Comparison of ENCODE assay signal across 7 cellular contexts in the genomic region with DNA sequence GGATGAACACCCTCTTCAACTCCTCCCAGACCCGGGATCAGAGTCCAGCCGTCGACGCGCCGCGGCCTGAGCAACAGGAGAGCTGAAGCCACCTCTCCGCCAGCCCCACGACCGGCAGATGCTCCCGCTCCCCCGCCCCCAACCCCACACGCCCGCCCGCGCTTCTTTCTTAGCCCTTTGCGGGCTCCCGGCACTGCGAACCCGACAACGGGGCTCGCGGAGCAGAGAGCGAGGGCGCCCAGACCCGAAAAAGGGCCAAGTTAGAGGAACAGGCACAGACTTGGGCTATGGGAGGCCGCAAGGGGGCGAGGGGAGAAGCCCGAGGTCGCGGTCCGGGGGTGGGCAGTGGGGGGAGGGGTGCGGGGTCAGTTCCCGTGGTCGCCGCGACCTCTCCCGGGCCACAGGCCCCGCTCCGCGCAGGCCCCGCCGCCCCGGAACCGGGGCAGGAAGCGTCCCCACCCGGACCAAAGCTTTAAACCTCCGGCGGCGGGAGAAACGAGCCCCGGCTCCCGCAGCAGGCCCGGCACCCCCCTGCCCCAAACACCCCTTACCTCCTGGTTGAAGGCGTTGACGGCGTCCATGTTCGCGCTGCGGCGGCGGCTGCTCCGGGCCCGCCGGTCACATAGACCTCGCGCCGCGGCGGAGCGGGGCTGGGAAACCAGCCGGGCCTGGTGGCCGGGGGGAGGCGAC. TPM values are rescaled to one million over a fixed set of nuclear protein-coding genes. Genes with fewer than 3 reads are reported as not detected.
DNase-seq lines count a peak whose midpoint lies in the region; ATAC-seq and TF ChIP-seq lines count a peak whose summit lies in the region.

No MANE protein-coding gene starts in this region.

- DNase-seq in NCI-H526 (lab: John Stamatoyannopoulos, UW), result peak; percentile 9 to 57
- no peak for DNase-seq in activated T-cell treated with anti-CD3 and anti-CD28 coated beads, Interleukin-2, amount 50 U/mL, for 24 hours
- no peak for DNase-seq in esophagus muscularis mucosa (ENCODE audit: extremely low spot score)
- DNase-seq in natural killer cell, result peak; percentile 51
- peak; percentile 79 to 85 for DNase-seq in suprapubic skin (ENCODE audit: low spot score in 2 of 2)

- intact Hi-C loops in esophagus muscularis mucosa (cut with DNase I), result loop anchor here (5.0 kb wide), 1 partner anchor 526 kb away; no protein-coding TSS in a partner anchor
- intact Hi-C loops in natural killer cell (cut with micrococcal nuclease), result loop anchor here (1.0 to 5.0 kb wide), 2 partner anchors 72 to 881 kb away; partner anchors contain the start of genes CFAP298 and SOD1

- no peak overlapping the region for H3K4me3 Mint-ChIP-seq in activated T-cell treated with anti-CD3 and anti-CD28 coated beads, Interleukin-2, amount 50 U/mL, for 24 hours
- H3K4me3 Mint-ChIP-seq in natural killer cell, result peak overlapping the region; percentile 84

- TF ChIP-seq POLR2A in esophagus muscularis mucosa (IDR thresholded peaks at IDR 0.05; ENCODE audit: low read depth) (no peak), suprapubic skin (IDR thresholded peaks at IDR 0.05) (no peak)

- H3K27ac ChIP-seq in esophagus muscularis mucosa (replicated peaks in 1 of 4), result peak overlapping the region; percentile 90 to 99 (median 97)
- peak overlapping the region; percentile 99 for H3K27ac ChIP-seq in suprapubic skin

- peak in 1 of 3 experiments; percentile 6 for TF ChIP-seq CTCF in esophagus muscularis mucosa (IDR thresholded peaks at IDR 0.05)
- no peak for TF ChIP-seq CTCF in natural killer cell (IDR thresholded peaks at IDR 0.05)
- TF ChIP-seq CTCF in suprapubic skin (IDR thresholded peaks at IDR 0.05), result no peak

- no peak for TF ChIP-seq EP300 in esophagus muscularis mucosa (IDR thresholded peaks at IDR 0.05)
- TF ChIP-seq EP300 in suprapubic skin (IDR thresholded peaks at IDR 0.05), result no peak

- no peaks in the 10 kb centered on the region for H3K27me3 Mint-ChIP-seq in activated T-cell treated with anti-CD3 and anti-CD28 coated beads, Interleukin-2, amount 50 U/mL, for 24 hours
- H3K27me3 Mint-ChIP-seq in natural killer cell (ENCODE audit: low read depth in 2 of 2), result no peaks in the 10 kb centered on the region

- H3K4me3 ChIP-seq in esophagus muscularis mucosa, result peak overlapping the region; percentile 70 to 99 (median 93)
- H3K4me3 ChIP-seq in suprapubic skin, result peak overlapping the region; percentile 100

- WGBS in esophagus muscularis mucosa, result 2% methylated on average over 11 of the region's 74 CpGs
- WGBS in suprapubic skin, result 0% methylated on average over 11 of the region's 74 CpGs

- ATAC-seq in GM18498 (IDR thresholded peaks at IDR 0.05; ENCODE audit: unreplicated experiment) (peak; percentile 25), HG02571 (IDR thresholded peaks at IDR 0.05; ENCODE audit: unreplicated experiment) (peak; percentile 17), natural killer cell (peak; percentile 32 to 50 (median 42))

- no peaks in the 10 kb centered on the region for H3K27me3 ChIP-seq in esophagus muscularis mucosa
- H3K27me3 ChIP-seq in suprapubic skin, result no peaks in the 10 kb centered on the region

- peaks cover 24% of the 10 kb centered on the region for H3K36me3 Mint-ChIP-seq in activated T-cell treated with anti-CD3 and anti-CD28 coated beads, Interleukin-2, amount 50 U/mL, for 24 hours (ENCODE audit: low read depth)
- H3K36me3 Mint-ChIP-seq in natural killer cell, result no peaks in the 10 kb centered on the region

- peaks cover 15% of the 10 kb centered on the region for H3K4me1 Mint-ChIP-seq in activated T-cell treated with anti-CD3 and anti-CD28 coated beads, Interleukin-2, amount 50 U/mL, for 24 hours (ENCODE audit: low read depth)
- peaks cover 4 to 17% of the 10 kb centered on the region in 2 donors for H3K4me1 Mint-ChIP-seq in natural killer cell

- no peaks in the 10 kb centered on the region for H3K9me3 ChIP-seq in esophagus muscularis mucosa
- H3K9me3 ChIP-seq in suprapubic skin, result no peaks in the 10 kb centered on the region

- H3K9me3 Mint-ChIP-seq in activated T-cell treated with anti-CD3 and anti-CD28 coated beads, Interleukin-2, amount 50 U/mL, for 24 hours, result no peaks in the 10 kb centered on the region
- H3K9me3 Mint-ChIP-seq in natural killer cell, result no peaks in the 10 kb centered on the region

- H3K27ac Mint-ChIP-seq in activated T-cell treated with anti-CD3 and anti-CD28 coated beads, Interleukin-2, amount 50 U/mL, for 24 hours, result peak overlapping the region; percentile 91
- no peak overlapping the region for H3K27ac Mint-ChIP-seq in natural killer cell

- H3K36me3 ChIP-seq in esophagus muscularis mucosa, result no peaks in the 10 kb centered on the region
- H3K36me3 ChIP-seq in suprapubic skin, result peaks cover 2% of the 10 kb centered on the region

- H3K4me1 ChIP-seq in esophagus muscularis mucosa (peaks cover 31 to 61% (median 56%) of the 10 kb centered on the region in 4 donors), suprapubic skin (peaks cover 61% of the 10 kb centered on the region)

RNA-seq across cellular contexts. Expression of gene SCAF4, which starts 0.7 kb away (rescaled TPM):
- total RNA-seq in esophagus muscularis mucosa, result 10 to 100 TPM; 12.1 to 18.8 (median 15.2) TPM
- 100 to 1,000 TPM in 2 of 3 donors, 10 to 100 TPM in 1; 93.2 to 109 (median 101) TPM for total RNA-seq in natural killer cell
- 10 to 100 TPM; 23.6 to 41.5 (median 29.3) TPM for total RNA-seq in suprapubic skin

Comparison
In these comparisons a context has a peak if more than half of its experiments do, and no peak if none do; other contexts are left out.
1. DNase-seq: peak in NCI-H526 (2 of 2), natural killer cell (single experiment) and suprapubic skin (2 of 2); none in activated T-cell treated with anti-CD3 and anti-CD28 coated beads, Interleukin-2, amount 50 U/mL, for 24 hours (single experiment) and esophagus muscularis mucosa (single experiment).
2. Peak in every context shown above with its lines, with median percentiles within 50 percentile points of each other: ATAC-seq.